Comparison of ENCODE assay signal across 1 cellular context in genomic region chr18:22207022-22207758, GRCh38.
A peak's percentile ranks its signal among the peaks of the same experiment; 100 is the strongest.
TF ChIP-seq lines count a peak whose summit lies in the region.

No MANE protein-coding gene starts in this region.

TF ChIP-seq in IMR-90, 13 proteins besides CTCF, POLR2A, EP300 and RAD21:
- TF ChIP-seq CEBPB (IDR thresholded peaks at IDR 0.05; ENCODE audit: low read depth, low read length) (peak; percentile 76), MAZ (IDR thresholded peaks at IDR 0.05; ENCODE audit: borderline replicate concordance, low read depth, low read length) (no peak), FOS (IDR thresholded peaks at IDR 0.05; ENCODE audit: low read depth, low read length) (no peak)
